13 cellular contexts compared by ENCODE assay signal in the genomic region with DNA sequence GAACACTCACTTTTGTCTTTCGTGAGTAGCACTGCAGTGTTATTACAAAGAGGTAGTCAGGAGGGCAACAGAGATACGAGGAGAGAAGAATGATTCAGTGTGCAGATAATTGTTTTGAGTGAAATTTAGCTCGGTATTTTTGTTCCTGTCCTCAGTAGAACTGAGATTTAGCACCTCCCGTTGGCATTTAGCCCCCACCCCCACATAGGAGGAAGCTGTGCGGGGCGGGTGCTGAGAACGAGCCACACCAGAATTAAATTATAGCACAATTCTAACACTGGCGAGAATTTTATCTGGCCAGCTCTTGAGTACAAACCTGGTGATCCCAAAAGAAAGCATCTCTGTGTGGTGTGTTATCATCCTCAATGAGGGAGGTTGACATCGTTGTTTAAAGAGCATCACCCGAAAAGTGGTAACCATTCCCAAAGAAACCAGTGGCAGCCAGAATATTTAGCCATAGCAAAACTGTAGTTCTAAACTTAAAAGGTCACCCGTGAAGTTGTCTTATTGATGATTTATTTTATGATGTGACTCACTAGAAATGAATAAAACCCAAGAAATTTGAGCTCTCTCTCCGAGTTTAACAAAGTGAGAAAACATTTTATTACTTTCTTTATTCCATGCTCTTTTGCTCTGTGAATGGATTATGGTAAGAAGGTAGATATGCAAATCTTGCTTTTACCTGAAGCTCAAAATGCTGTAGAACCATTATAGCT.
DNase-seq lines count a peak whose midpoint lies in the region; ATAC-seq and TF ChIP-seq lines count a peak whose summit lies in the region.
"Had no signal": no experiment of that assay in that cellular context is flagged by ENCODE, and none has a peak within 500 bp of the region (broad histone marks: within the 10 kb centered on the region; RNA-seq: fewer than 3 reads in every experiment).

No MANE protein-coding gene starts in this region.

- H3K9me2 ChIP-seq in GM23338 (ENCODE audit: insufficient read depth) (no peaks in the 10 kb centered on the region), PC-3 (replicated peaks; ENCODE audit: low read length) (no peaks in the 10 kb centered on the region)

- H3K9ac ChIP-seq in PC-3 (ENCODE audit: low read length) (no peak overlapping the region), endodermal cell (ENCODE audit: extremely low read depth, low read length, poor library complexity, severe bottlenecking) (no peak overlapping the region)

- H3K27ac ChIP-seq in GM23338 (ENCODE audit: low read depth) (no peak overlapping the region), PC-3 (ENCODE audit: low read length) (peak overlapping the region; percentile 53), endodermal cell (ENCODE audit: low read depth, low read length) (no peak overlapping the region), tibial artery (peak overlapping the region; percentile 18 to 23)
- H3K27ac ChIP-seq: PC-9 had no signal

- intact Hi-C loops in PC-3 (cut with micrococcal nuclease) = no loop called here
- intact Hi-C loops in tibial artery (cut with DNase I; ENCODE audit: low total_unique reads) = no loop called here

- H3K36me3 Mint-ChIP-seq in GM23338 (ENCODE audit: low read depth) = no peaks in the 10 kb centered on the region
- no peaks in the 10 kb centered on the region for H3K36me3 Mint-ChIP-seq in endodermal cell (ENCODE audit: low read depth)

- H3K79me2 ChIP-seq in GM23338 (replicated peaks; ENCODE audit: insufficient read depth) = no peaks in the 10 kb centered on the region
- H3K79me2 ChIP-seq in PC-3 (ENCODE audit: low read length) = no peaks in the 10 kb centered on the region

- H3K27me3 Mint-ChIP-seq in GM23338 (ENCODE audit: insufficient read depth, low read depth, poor library complexity) (no peaks in the 10 kb centered on the region), endodermal cell (ENCODE audit: insufficient read depth) (no peaks in the 10 kb centered on the region)

- DNase-seq in GM23338 (ENCODE audit: low spot score) = no peak
- DNase-seq in PC-3 = peak; percentile 54
- DNase-seq in endodermal cell = no peak
- DNase-seq in tibial artery = no peak
- DNase-seq in SK-N-DZ (ENCODE audit: low spot score) = no peak
- no peak for DNase-seq in NCI-H2107 (lab: John Stamatoyannopoulos, UW)
- DNase-seq in GM13976 (ENCODE audit: low spot score) = no peak
- DNase-seq: DMS 273 treated with DMSO at 0.1 percent for 48 hours, H9, NCI-H146, NCI-H345, NCI-H526 treated with DMSO at 0.1 percent for 48 hours, PC-9 had no signal

- H3K4me2 ChIP-seq in GM23338 = no peak overlapping the region
- H3K4me2 ChIP-seq in PC-3 (ENCODE audit: low read length) = peak overlapping the region; percentile 55
- H3K4me2 ChIP-seq: PC-9 had no signal

- no peak for TF ChIP-seq CTCF in GM23338 (conservative IDR thresholded peaks at IDR 0.05; ENCODE audit: low read depth in 2 of 2)
- TF ChIP-seq CTCF in PC-3 (conservative IDR thresholded peaks at IDR 0.05; ENCODE audit: low read depth, low read length) = no peak
- TF ChIP-seq CTCF in endodermal cell (conservative IDR thresholded peaks at IDR 0.05) = no peak
- no peak for TF ChIP-seq CTCF in tibial artery (IDR thresholded peaks at IDR 0.05)
- no peak for TF ChIP-seq CTCF in GM13976 (IDR thresholded peaks at IDR 0.05; ENCODE audit: borderline replicate concordance, control extremely low read depth, extremely low read depth, insufficient read depth, missing control alignments)

- CTCF ChIA-PET in PC-3 (lab: Charles Lee) = interaction anchor here (0.6 kb wide), 1 partner anchor 416 kb away, joined by 4 read pairs; no protein-coding TSS in a partner anchor

- WGBS in endodermal cell (ENCODE audit: insufficient coverage in 1 of 2, insufficient read length in 1 of 2), 2 experiments = 75 to 90% methylated on average over 4 to 12 of the region's 12 CpGs

- POLR2A ChIA-PET in PC-3 (lab: Charles Lee; ENCODE audit: unreplicated experiment) = interaction anchor here (0.5 kb wide), 1 partner anchor 952 kb away, joined by 4 read pairs; no protein-coding TSS in a partner anchor

- H3K4me1 Mint-ChIP-seq in GM23338 = peaks cover 47% of the 10 kb centered on the region
- H3K4me1 Mint-ChIP-seq in endodermal cell = peaks cover 57% of the 10 kb centered on the region

- H2AFZ ChIP-seq in GM23338 (peak overlapping the region; percentile 21; the same call in 1 of the 2 replicates), PC-3 (ENCODE audit: low read length) (no peak overlapping the region)
- H2AFZ ChIP-seq: PC-9 had no signal

- ATAC-seq in GM23338 = no peak
- ATAC-seq in PC-3 = peak; percentile 60

- H4K20me1 ChIP-seq in GM23338 (replicated peaks; ENCODE audit: insufficient read depth) = no peaks in the 10 kb centered on the region
- no peaks in the 10 kb centered on the region for H4K20me1 ChIP-seq in PC-3 (ENCODE audit: low read length)

- no peaks in the 10 kb centered on the region for H3K9me3 ChIP-seq in PC-3 (ENCODE audit: low read length)
- H3K9me3 ChIP-seq in endodermal cell (ENCODE audit: control insufficient read depth, low read length) = no peaks in the 10 kb centered on the region
- H3K9me3 ChIP-seq in tibial artery = no peaks in the 10 kb centered on the region

- H3K36me3 ChIP-seq in GM23338 (ENCODE audit: insufficient read depth) (no peaks in the 10 kb centered on the region), PC-3 (ENCODE audit: low read depth, low read length) (no peaks in the 10 kb centered on the region), endodermal cell (ENCODE audit: control insufficient read depth, insufficient read depth, low read length) (no peaks in the 10 kb centered on the region), tibial artery (no peaks in the 10 kb centered on the region)

- in situ Hi-C loops in GM13976 (cut with MboI; ENCODE audit: low sequenced_read_pairs, unreplicated experiment) = no loop called here

- H3K27ac Mint-ChIP-seq in GM23338 (no peak overlapping the region), endodermal cell (peak overlapping the region; percentile 7)

- H3K4me3 ChIP-seq in GM23338 = no peak overlapping the region
- H3K4me3 ChIP-seq in PC-3 (ENCODE audit: low read length) = no peak overlapping the region
- H3K4me3 ChIP-seq in endodermal cell (ENCODE audit: low read length) = no peak overlapping the region
- no peak overlapping the region for H3K4me3 ChIP-seq in tibial artery
- H3K4me3 ChIP-seq: PC-9 had no signal

- BruUV-seq in PC-3 (replicated peaks; lab: Mats Ljungman, UMichigan) = no TSS peak

- H3F3A ChIP-seq in GM23338 (replicated peaks; ENCODE audit: low read depth) (no peaks in the 10 kb centered on the region), PC-3 (ENCODE audit: low read length, unreplicated experiment) (no peaks in the 10 kb centered on the region)

- H3K27me3 ChIP-seq in GM23338 (ENCODE audit: insufficient read depth) = no peaks in the 10 kb centered on the region
- no peaks in the 10 kb centered on the region for H3K27me3 ChIP-seq in PC-3 (ENCODE audit: low read length)
- H3K27me3 ChIP-seq in endodermal cell (ENCODE audit: control insufficient read depth, insufficient read depth, low read length, poor library complexity, severe bottlenecking) = peaks cover 9% of the 10 kb centered on the region
- no peaks in the 10 kb centered on the region for H3K27me3 ChIP-seq in tibial artery

- H3K4me3 Mint-ChIP-seq in GM23338 (no peak overlapping the region), endodermal cell (no peak overlapping the region)
- H3K4me3 Mint-ChIP-seq: H9 had no signal

- H3K4me1 ChIP-seq in GM23338 (ENCODE audit: insufficient read depth) (peaks cover 41% of the 10 kb centered on the region), PC-3 (ENCODE audit: insufficient read depth, low read length) (peaks cover 15% of the 10 kb centered on the region), endodermal cell (ENCODE audit: control insufficient read depth, insufficient read depth, low read length) (peaks cover 17% of the 10 kb centered on the region), tibial artery (peaks cover 0 to 35% (median 3%) of the 10 kb centered on the region in 4 donors)

- H3K9me3 Mint-ChIP-seq in GM23338 (no peaks in the 10 kb centered on the region), endodermal cell (no peaks in the 10 kb centered on the region)
- H3K9me3 Mint-ChIP-seq: H9 had no signal

TF ChIP-seq in GM23338, 12 proteins besides CTCF, POLR2A, EP300 and RAD21:
- no peak for TF ChIP-seq ZNF331 (CRISPR knock-in tag; IDR thresholded peaks at IDR 0.05; ENCODE audit: low read depth)
- no peak for TF ChIP-seq ZNF114 (CRISPR knock-in tag; IDR thresholded peaks at IDR 0.05)
- TF ChIP-seq, protein P1, sequence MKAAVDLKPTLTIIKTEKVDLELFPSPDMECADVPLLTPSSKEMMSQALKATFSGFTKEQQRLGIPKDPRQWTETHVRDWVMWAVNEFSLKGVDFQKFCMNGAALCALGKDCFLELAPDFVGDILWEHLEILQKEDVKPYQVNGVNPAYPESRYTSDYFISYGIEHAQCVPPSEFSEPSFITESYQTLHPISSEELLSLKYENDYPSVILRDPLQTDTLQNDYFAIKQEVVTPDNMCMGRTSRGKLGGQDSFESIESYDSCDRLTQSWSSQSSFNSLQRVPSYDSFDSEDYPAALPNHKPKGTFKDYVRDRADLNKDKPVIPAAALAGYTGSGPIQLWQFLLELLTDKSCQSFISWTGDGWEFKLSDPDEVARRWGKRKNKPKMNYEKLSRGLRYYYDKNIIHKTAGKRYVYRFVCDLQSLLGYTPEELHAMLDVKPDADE (IDR thresholded peaks at IDR 0.05) = no peak
- TF ChIP-seq EZH2phosphoT487 (IDR thresholded peaks at IDR 0.05; ENCODE audit: unreplicated experiment) = no peak

Comparison
In these comparisons a context has a peak if more than half of its experiments do, and no peak if none do; other contexts are left out.
1. H3K27ac ChIP-seq: peak in PC-3 (single experiment) and tibial artery (2 of 2); none in GM23338 (single experiment) and endodermal cell (single experiment).